Comparison of ENCODE assay signal across 16 cellular contexts in genomic region chr11:27997344-27997743, GRCh38.
DNase-seq lines count a peak whose midpoint lies in the region; ATAC-seq, FAIRE-seq and TF ChIP-seq lines count a peak whose summit lies in the region.
"Had no signal": no experiment of that assay in that cellular context is flagged by ENCODE, and none has a peak within 500 bp of the region (broad histone marks: within the 10 kb centered on the region; RNA-seq: fewer than 3 reads in every experiment).

No MANE protein-coding gene starts in this region.

- H4K20me1 ChIP-seq in HepG2 (ENCODE audit: insufficient read depth, low read length) (no peaks in the 10 kb centered on the region), K562 (replicated peaks; ENCODE audit: control insufficient read depth, insufficient read depth, low read length) (no peaks in the 10 kb centered on the region)

- POLR2A ChIA-PET in HepG2 (lab: Yijun Ruan, JAX), result no interaction called here
- POLR2A ChIA-PET in K562 (lab: Yijun Ruan, JAX), result no interaction called here

- BruUV-seq in HepG2 (replicated peaks; lab: Mats Ljungman, UMichigan), result no TSS peak
- no TSS peak for BruUV-seq in K562 (replicated peaks; lab: Mats Ljungman, UMichigan)

- TF ChIP-seq RAD21 in HepG2 (CRISPR knock-in tag; IDR thresholded peaks at IDR 0.05), result no peak
- no peak for TF ChIP-seq RAD21 in K562 (CRISPR knock-in tag; conservative IDR thresholded peaks at IDR 0.05 in 1 of 2, IDR thresholded peaks at IDR 0.05 in 1 of 2)

- FAIRE-seq in HepG2 (lab: Jason Lieb, UNC) (no peak), K562 (lab: Jason Lieb, UNC) (no peak)
- FAIRE-seq: HTR-8/SVneo had no signal

- in situ Hi-C loops in HepG2 (cut with HindIII; ENCODE audit: extremely low pct_ligation_motif_present, low pct_unique_long_range_greater_than_20kb) (no loop called here), K562 (cut with MboI) (no loop called here)

- TF ChIP-seq CTCF in HepG2 (CRISPR knock-in tag; IDR thresholded peaks at IDR 0.05) (no peak), right lobe of liver (IDR thresholded peaks at IDR 0.05) (no peak), NB4 (IDR thresholded peaks at IDR 0.05; ENCODE audit: low read depth, low read length) (no peak), K562 (IDR thresholded peaks at IDR 0.05 in 2 of 3, conservative IDR thresholded peaks at IDR 0.05 in 1 of 3; ENCODE audit: insufficient read depth in 2 of 3, low read depth in 1 of 3, low read length in 3 of 3) (no peak)

- no peak for DNase-seq in HepG2 (ENCODE audit: low spot score)
- DNase-seq in right lobe of liver, result no peak
- DNase-seq in NB4 (ENCODE audit: low read depth), result peak; percentile 10
- no peak for DNase-seq in K562 (ENCODE audit: extremely low read depth in 1 of 4, low spot score in 3 of 4)
- DNase-seq in iris pigment epithelial cell (ENCODE audit: low read depth), result peak; percentile 41
- no peak for DNase-seq in foreskin melanocyte
- DNase-seq in cerebellum (ENCODE audit: low spot score), result no peak
- DNase-seq: C1 segment of cervical spinal cord; Calu3; CD4-positive, alpha-beta T cell; DMS 273 treated with DMSO at 0.1 percent for 48 hours; DND-41; GDM1 had no signal

- CTCF ChIA-PET in HepG2 (lab: Yijun Ruan, JAX; ENCODE audit: low intra/inter-chr PET ratio, low total read pairs), result no interaction called here
- CTCF ChIA-PET in K562 (lab: Yijun Ruan, JAX; ENCODE audit: low intra/inter-chr PET ratio), result no interaction called here

- intact Hi-C loops in HepG2 (cut with micrococcal nuclease; ENCODE audit: unreplicated experiment), result no loop called here
- intact Hi-C loops in right lobe of liver (cut with DNase I), result no loop called here
- intact Hi-C loops in K562 (cut with micrococcal nuclease), result no loop called here

- no peaks in the 10 kb centered on the region for H3K4me1 ChIP-seq in HepG2 (ENCODE audit: insufficient read depth, low read length)
- H3K4me1 ChIP-seq in right lobe of liver, result no peaks in the 10 kb centered on the region
- H3K4me1 ChIP-seq in K562 (replicated peaks in 1 of 2; ENCODE audit: control insufficient read depth in 2 of 2, insufficient read depth in 2 of 2, low read length in 2 of 2), result no peaks in the 10 kb centered on the region

- H3K4me2 ChIP-seq in HepG2 (ENCODE audit: low read depth, low read length) (no peak overlapping the region), K562 (ENCODE audit: insufficient read depth, low read length) (no peak overlapping the region)

- no peaks in the 10 kb centered on the region for H3K27me3 ChIP-seq in HepG2 (ENCODE audit: control insufficient read depth in 1 of 2, insufficient read depth in 2 of 2, low read length in 2 of 2)
- H3K27me3 ChIP-seq in right lobe of liver, result no peaks in the 10 kb centered on the region
- H3K27me3 ChIP-seq in K562 (ENCODE audit: control insufficient read depth in 2 of 2, insufficient read depth in 2 of 2, low read length in 2 of 2), result no peaks in the 10 kb centered on the region

- H3K79me2 ChIP-seq in HepG2 (ENCODE audit: insufficient read depth, low read length), result no peaks in the 10 kb centered on the region
- no peaks in the 10 kb centered on the region for H3K79me2 ChIP-seq in K562 (ENCODE audit: control insufficient read depth, insufficient read depth, low read length)

- H3K9me3 ChIP-seq in HepG2 (ENCODE audit: low read length) (peaks cover 41% of the 10 kb centered on the region), right lobe of liver (no peaks in the 10 kb centered on the region), K562 (replicated peaks; ENCODE audit: control insufficient read depth, insufficient read depth, low read depth, low read length) (no peaks in the 10 kb centered on the region)

- ATAC-seq in HepG2, result no peak
- no peak for ATAC-seq in right lobe of liver
- ATAC-seq in K562, result no peak
- no peak for ATAC-seq in GM18909 (IDR thresholded peaks at IDR 0.05; ENCODE audit: poor library complexity, unreplicated experiment)
- ATAC-seq: HCT116 had no signal

- H3K36me3 ChIP-seq in HepG2 (replicated peaks in 1 of 2; ENCODE audit: control insufficient read depth in 1 of 2, insufficient read depth in 2 of 2, low read length in 2 of 2), result no peaks in the 10 kb centered on the region
- H3K36me3 ChIP-seq in right lobe of liver, result no peaks in the 10 kb centered on the region
- no peaks in the 10 kb centered on the region for H3K36me3 ChIP-seq in K562 (ENCODE audit: control insufficient read depth, insufficient read depth, low read length)

- H3K9me1 ChIP-seq in K562 (ENCODE audit: control insufficient read depth, insufficient read depth, low read length), result no peaks in the 10 kb centered on the region

- 70% methylated on average over 2 of the region's 2 CpGs for WGBS in HepG2 (ENCODE audit: low lambda C conversion rate)
- 75% methylated on average over 2 of the region's 2 CpGs for WGBS in right lobe of liver (ENCODE audit: insufficient coverage, low coverage, low lambda C conversion rate, missing lambda C conversion rate)
- 55% methylated on average over 2 of the region's 2 CpGs for WGBS in K562 (ENCODE audit: insufficient coverage, low coverage, missing lambda C conversion rate)

- H3K4me3 ChIP-seq in HepG2 (replicated peaks in 1 of 3; ENCODE audit: insufficient read depth in 1 of 3, low read depth in 2 of 3, low read length in 3 of 3) (no peak overlapping the region), right lobe of liver (no peak overlapping the region), NB4 (ENCODE audit: low read depth, low read length) (no peak overlapping the region), K562 (no peak overlapping the region)

- TF ChIP-seq POLR2A in HepG2 (IDR thresholded peaks at IDR 0.05; ENCODE audit: insufficient read depth in 1 of 2, low read depth in 2 of 2, low read length in 2 of 2), result no peak
- no peak for TF ChIP-seq POLR2A in right lobe of liver (IDR thresholded peaks at IDR 0.05)
- no peak for TF ChIP-seq POLR2A in NB4 (IDR thresholded peaks at IDR 0.05; ENCODE audit: extremely low read depth, insufficient read length)
- TF ChIP-seq POLR2A in K562 (conservative IDR thresholded peaks at IDR 0.05), result no peak

- H3K9ac ChIP-seq in HepG2 (ENCODE audit: insufficient read depth, low read depth, low read length), result no peak overlapping the region
- no peak overlapping the region for H3K9ac ChIP-seq in K562 (ENCODE audit: insufficient read depth in 1 of 2, low read depth in 2 of 2, low read length in 2 of 2)

- H2AFZ ChIP-seq in HepG2 (ENCODE audit: low read length) (no peak overlapping the region), K562 (ENCODE audit: low read depth, low read length) (no peak overlapping the region)

- no peak overlapping the region for H3K27ac ChIP-seq in HepG2 (ENCODE audit: extremely low read length, insufficient read depth, low read length)
- no peak overlapping the region for H3K27ac ChIP-seq in right lobe of liver
- H3K27ac ChIP-seq in K562 (ENCODE audit: extremely low read depth, low read depth, low read length), result no peak overlapping the region

- no peak for TF ChIP-seq EP300 in HepG2 (IDR thresholded peaks at IDR 0.05; ENCODE audit: low read depth in 2 of 2, low read length in 2 of 2)
- TF ChIP-seq EP300 in HepG2 (CRISPR knock-in tag; IDR thresholded peaks at IDR 0.05; ENCODE audit: borderline replicate concordance), result no peak
- TF ChIP-seq EP300 in K562 (IDR thresholded peaks at IDR 0.05; ENCODE audit: low read length), result no peak

TF ChIP-seq in HepG2, 621 proteins besides CTCF, POLR2A, EP300 and RAD21:
- TF ChIP-seq CEBPB (IDR thresholded peaks at IDR 0.05; ENCODE audit: borderline replicate concordance, low read depth, low read length), result 0 out of 2 replicates have a peak, but pooled peaks have one; percentile 23
- no peak for TF ChIP-seq NR1H2 (CRISPR knock-in tag; IDR thresholded peaks at IDR 0.05; ENCODE audit: borderline replicate concordance, low read depth)

TF ChIP-seq in K562, 482 proteins besides CTCF, POLR2A, EP300 and RAD21 (continues in another document):
- TF ChIP-seq, protein P1, sequence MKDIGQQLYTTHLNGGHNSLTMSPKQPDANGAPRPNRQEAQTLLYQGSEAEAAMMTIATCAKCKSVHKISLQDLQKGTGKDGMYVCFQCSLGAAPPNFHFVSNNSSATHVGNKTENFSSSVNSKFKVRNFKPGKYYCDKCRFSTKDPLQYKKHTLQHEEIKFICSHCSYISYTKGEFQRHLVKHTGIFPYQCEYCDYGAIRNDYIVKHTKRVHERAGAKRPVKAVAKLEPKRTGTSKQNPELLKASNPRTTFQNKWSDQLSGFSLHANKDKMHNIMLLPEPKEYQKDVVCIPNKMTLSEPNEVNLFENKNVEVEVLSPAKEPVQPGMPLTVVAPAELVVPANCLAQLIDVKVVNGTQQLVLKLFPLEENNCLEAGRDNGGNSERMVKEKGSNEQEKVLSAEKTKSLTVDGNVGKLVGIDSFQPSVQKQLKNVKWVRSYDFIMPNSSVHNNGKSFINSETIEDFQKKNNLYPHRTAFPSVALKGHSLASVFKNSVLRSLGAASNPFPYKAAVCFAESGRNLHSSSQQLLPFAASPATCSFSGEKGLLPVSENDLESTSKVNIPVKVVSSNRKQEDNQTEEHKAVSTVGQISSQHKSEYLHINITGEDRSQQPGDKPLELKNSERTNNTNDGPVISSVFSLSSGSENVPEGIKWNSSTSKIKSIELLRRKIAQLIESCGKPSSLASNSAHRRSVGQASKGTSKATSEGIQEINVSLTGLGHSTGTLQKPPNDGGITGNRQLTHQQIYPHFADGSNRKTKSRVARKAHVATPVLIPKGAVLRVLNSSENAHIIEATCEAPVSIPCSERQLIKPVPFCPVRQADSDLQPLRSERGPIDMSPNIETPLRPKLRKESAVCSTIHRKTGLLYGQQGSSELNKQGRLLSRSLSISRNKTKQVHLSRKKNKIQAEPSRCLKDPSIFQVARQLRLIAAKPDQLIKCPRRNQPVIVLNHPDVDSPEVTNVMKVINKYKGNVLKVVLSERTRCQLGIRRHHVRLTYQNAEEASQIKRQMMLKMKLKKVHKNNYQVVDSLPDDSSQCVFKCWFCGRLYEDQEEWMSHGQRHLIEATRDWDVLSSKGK (CRISPR knock-in tag; IDR thresholded peaks at IDR 0.05), result no peak

Comparison
In these comparisons a context has a peak if more than half of its experiments do, and no peak if none do; other contexts are left out.
1. DNase-seq: peak in NB4 (single experiment) and iris pigment epithelial cell (single experiment); none in HepG2 (single experiment), right lobe of liver (0 of 3), K562 (0 of 4), foreskin melanocyte (single experiment) and cerebellum (single experiment).
2. Of the 241 proteins assayed by ChIP-seq in both HepG2 and K562: peak only in HepG2: none; only in K562: none; in both: CEBPB; in neither: 240.